ENCODE assay signal across 1 cellular context in genomic region chr15:64032327-64032726, GRCh38.
TF ChIP-seq lines count a peak whose summit lies in the region.

No MANE protein-coding gene starts in this region.

TF ChIP-seq in K562, 482 proteins besides CTCF, POLR2A, EP300 and RAD21:
- TF ChIP-seq SIN3B (IDR thresholded peaks at IDR 0.05; ENCODE audit: low read depth) (no peak), PPARD (CRISPR knock-in tag; IDR thresholded peaks at IDR 0.05) (no peak), SREBF2 (CRISPR knock-in tag; IDR thresholded peaks at IDR 0.05) (no peak), HNRNPL (IDR thresholded peaks at IDR 0.05; ENCODE audit: low read depth, low read length) (no peak), NELFE (IDR thresholded peaks at IDR 0.05; ENCODE audit: insufficient read depth, insufficient read length) (no peak), RB1 (IDR thresholded peaks at IDR 0.05; ENCODE audit: low read depth) (0 out of 2 replicates have a peak, but pooled peaks have one; percentile 17), CBX5 (IDR thresholded peaks at IDR 0.05; ENCODE audit: borderline replicate concordance, low read depth) (no peak), KDM4B (IDR thresholded peaks at IDR 0.05; ENCODE audit: borderline replicate concordance in 2 of 2, low read depth in 1 of 2) (no peak), RCOR1 (IDR thresholded peaks at IDR 0.05; ENCODE audit: borderline replicate concordance in 1 of 2, low read depth in 2 of 2, low read length in 2 of 2) (peak in 1 of 2 experiments; percentile 37; a peak in 1 of 4 replicates), ZFP36 (IDR thresholded peaks at IDR 0.05; ENCODE audit: low read depth, low read length, partially characterized antibody) (peak; percentile 11), ARNT (IDR thresholded peaks at IDR 0.05) (no peak), PURB (CRISPR knock-in tag; IDR thresholded peaks at IDR 0.05; ENCODE audit: low read depth) (no peak), ZBTB33 (CRISPR knock-in tag; IDR thresholded peaks at IDR 0.05) (no peak)
